In the genomic region with DNA sequence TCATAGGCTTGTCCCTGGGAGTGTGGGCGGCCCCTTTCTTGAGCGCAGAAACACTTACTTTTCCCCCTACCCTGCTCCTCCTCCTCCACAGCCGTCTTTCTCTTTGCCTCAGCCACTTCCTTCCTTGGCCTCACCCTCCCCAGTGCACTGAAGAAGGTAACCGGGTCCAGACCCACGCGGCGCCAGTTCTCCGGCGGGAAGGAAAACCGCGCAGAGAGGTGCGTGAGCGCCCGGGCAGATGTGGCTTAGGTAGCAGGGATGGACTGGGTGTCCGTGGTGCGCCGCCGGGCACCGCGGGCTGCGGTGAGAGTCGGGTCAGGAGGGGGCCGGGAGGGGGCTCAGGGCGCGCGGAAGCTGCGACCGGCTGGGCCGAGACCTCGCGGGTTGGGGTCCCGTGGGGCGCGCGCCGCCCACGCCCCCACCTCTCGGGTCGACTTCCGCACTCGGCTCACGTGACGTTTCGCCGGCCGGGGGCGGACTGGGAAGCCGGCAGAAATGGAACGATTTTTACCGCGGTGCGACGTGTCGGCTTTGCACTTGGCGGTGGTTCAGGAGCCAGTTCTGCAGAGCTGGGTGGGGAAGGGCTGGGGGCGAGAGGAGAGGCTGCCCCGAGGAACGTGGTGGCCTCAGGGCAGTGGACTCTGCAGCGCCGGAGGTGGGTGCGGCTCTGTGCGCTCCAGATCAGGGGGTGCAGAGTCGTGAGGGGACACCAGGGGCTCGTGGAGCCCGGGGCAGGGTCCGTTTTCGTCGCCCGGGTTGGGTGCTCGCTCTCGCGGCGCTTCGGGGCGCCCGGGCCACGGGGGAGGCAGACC, we compare ENCODE assay signal across 8 cellular contexts. TPM values are rescaled to one million over a fixed set of nuclear protein-coding genes. Genes with fewer than 3 reads are reported as not detected.
A peak's percentile ranks its signal among the peaks of the same experiment; 100 is the strongest.
DNase-seq lines count a peak whose midpoint lies in the region; ATAC-seq, FAIRE-seq and TF ChIP-seq lines count a peak whose summit lies in the region.

Gene ABRACL (plus strand): TSS at position 88 of the 812 bp plus-strand sequence. CDS start 5,416 bp downstream, outside the sequence.

- peak within 1 kb of the TSS; percentile 86 for H3K9ac ChIP-seq in NT2/D1 (ENCODE audit: insufficient read length, low read depth)
- peak within 1 kb of the TSS; percentile 87 for H3K9ac ChIP-seq in endothelial cell of umbilical vein (replicated peaks; ENCODE audit: extremely low read depth, insufficient read depth, low read length)

- dilution Hi-C loops in endothelial cell of umbilical vein (cut with MboI; ENCODE audit: extremely low pct_ligation_motif_present, low sequenced_read_pairs), result no loop called here

- POLR2A ChIA-PET in endothelial cell of umbilical vein (lab: Charles Lee), result interaction anchor here (1.5 kb wide), 1 partner anchor 58 kb away, joined by 5 read pairs; no protein-coding TSS in a partner anchor

- H3K9me1 ChIP-seq in endothelial cell of umbilical vein (replicated peaks; ENCODE audit: control insufficient read depth, extremely low read depth, insufficient read depth, low read length), result no peaks in the 10 kb centered on the region

- DNase-seq in C1 segment of cervical spinal cord (lab: John Stamatoyannopoulos, UW), result peak in 8 of 14 donors; percentile 35 to 53 (median 42)
- DNase-seq in NT2/D1 (ENCODE audit: low read depth, low spot score), result no peak
- peak; percentile 41 for DNase-seq in activated CD8-positive, alpha-beta memory T cell treated with anti-CD3 and anti-CD28 coated beads, Interleukin-2, amount 50 U/mL, for 1 hour (ENCODE audit: extremely low read depth)
- DNase-seq in endothelial cell of umbilical vein (ENCODE audit: low read depth, low spot score), result peak; percentile 70
- DNase-seq in stimulated activated CD8-positive, alpha-beta memory T cell treated with anti-CD3 and anti-CD28 coated beads, Interleukin-2, amount 100 ng/mL, for 48 hours (ENCODE audit: low read depth in 2 of 2), result peak; percentile 69 to 76

- H3K4me1 ChIP-seq in NT2/D1 (ENCODE audit: insufficient read depth, insufficient read length) (no peaks in the 10 kb centered on the region), endothelial cell of umbilical vein (ENCODE audit: control insufficient read depth, extremely low read depth, insufficient read depth, low read length) (peaks cover 19% of the 10 kb centered on the region), mononuclear cell (ENCODE audit: insufficient read depth, low read length) (peaks cover 41% of the 10 kb centered on the region)

- BruUV-seq in endothelial cell of umbilical vein (replicated peaks; lab: Mats Ljungman, UMichigan), result no TSS peak

- H3K27ac ChIP-seq in endothelial cell of umbilical vein (ENCODE audit: insufficient read depth, low read depth, low read length), result peak within 1 kb of the TSS; percentile 81

- intact Hi-C loops in endothelial cell of umbilical vein (cut with micrococcal nuclease), result loop anchor here (1.0 to 2.0 kb wide), 4 partner anchors 41 to 336 kb away; partner anchors contain the start of genes HECA and REPS1

- TF ChIP-seq CTCF in endothelial cell of umbilical vein (IDR thresholded peaks at IDR 0.05; ENCODE audit: extremely low read depth in 1 of 2, insufficient read depth in 1 of 2, low read depth in 1 of 2, low read length in 2 of 2), result no peak

- H3K4me3 ChIP-seq in NT2/D1 (ENCODE audit: insufficient read length, low read depth), result peak within 1 kb of the TSS; percentile 89
- H3K4me3 ChIP-seq in endothelial cell of umbilical vein (replicated peaks in 1 of 3; ENCODE audit: insufficient read depth in 1 of 3, low read depth in 1 of 3, low read length in 3 of 3), result peak within 1 kb of the TSS; percentile 74 to 94 (median 77)
- peak within 1 kb of the TSS; percentile 92 for H3K4me3 ChIP-seq in mononuclear cell (ENCODE audit: low read length)

- H3K9me3 ChIP-seq in NT2/D1 (ENCODE audit: insufficient read depth, low read length) (no peaks in the 10 kb centered on the region), endothelial cell of umbilical vein (replicated peaks; ENCODE audit: control insufficient read depth, insufficient read depth, low read length) (no peaks in the 10 kb centered on the region), mononuclear cell (ENCODE audit: low read depth, low read length) (no peaks in the 10 kb centered on the region)

- peaks cover 50% of the 10 kb centered on the region for H3K79me2 ChIP-seq in endothelial cell of umbilical vein (ENCODE audit: control insufficient read depth, insufficient read depth, low read length)

- ATAC-seq in GM19324 (IDR thresholded peaks at IDR 0.05; ENCODE audit: low FRiP score, unreplicated experiment) (peak; percentile 74), HG03469 (IDR thresholded peaks at IDR 0.05; ENCODE audit: unreplicated experiment) (peak; percentile 19)

- no peaks in the 10 kb centered on the region for H3K27me3 ChIP-seq in NT2/D1 (ENCODE audit: insufficient read depth, insufficient read length)
- no peaks in the 10 kb centered on the region for H3K27me3 ChIP-seq in endothelial cell of umbilical vein (ENCODE audit: control insufficient read depth in 2 of 2, insufficient read depth in 2 of 2, low read length in 2 of 2)
- H3K27me3 ChIP-seq in mononuclear cell (ENCODE audit: insufficient read depth, low read length), result no peaks in the 10 kb centered on the region

- peaks cover 6% of the 10 kb centered on the region for H3K36me3 ChIP-seq in NT2/D1 (ENCODE audit: insufficient read depth, insufficient read length, low read length)
- peaks cover 0 to 3% of the 10 kb centered on the region in 2 experiments for H3K36me3 ChIP-seq in endothelial cell of umbilical vein (ENCODE audit: control insufficient read depth in 2 of 2, extremely low read depth in 1 of 2, insufficient read depth in 2 of 2, low read length in 2 of 2)

- H3K4me2 ChIP-seq in endothelial cell of umbilical vein (ENCODE audit: insufficient read depth, low read length), result peak within 1 kb of the TSS; percentile 93

- peak within 1 kb of the TSS; percentile 90 for H2AFZ ChIP-seq in endothelial cell of umbilical vein (ENCODE audit: low read depth, low read length)

- CTCF ChIA-PET in endothelial cell of umbilical vein (lab: Charles Lee), result interaction anchor here (0.5 to 1.4 kb wide), 4 partner anchors 9 to 356 kb away, joined by 3 read pairs; no protein-coding TSS in a partner anchor

- peak; percentile 87 for FAIRE-seq in endothelial cell of umbilical vein (lab: Jason Lieb, UNC)

- H4K20me1 ChIP-seq in endothelial cell of umbilical vein (replicated peaks; ENCODE audit: control insufficient read depth, extremely low read depth, insufficient read depth, low read length), result no peaks in the 10 kb centered on the region

- peak; percentile 16 for TF ChIP-seq POLR2A in endothelial cell of umbilical vein (IDR thresholded peaks at IDR 0.05; ENCODE audit: low read depth, low read length)

TF ChIP-seq in endothelial cell of umbilical vein, 7 proteins besides CTCF, POLR2A, EP300 and RAD21:
- TF ChIP-seq, protein P1, sequence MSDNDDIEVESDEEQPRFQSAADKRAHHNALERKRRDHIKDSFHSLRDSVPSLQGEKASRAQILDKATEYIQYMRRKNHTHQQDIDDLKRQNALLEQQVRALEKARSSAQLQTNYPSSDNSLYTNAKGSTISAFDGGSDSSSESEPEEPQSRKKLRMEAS (IDR thresholded peaks at IDR 0.05; ENCODE audit: insufficient read depth, insufficient read length), result no peak
- no peak for TF ChIP-seq POLR2AphosphoS5 (IDR thresholded peaks at IDR 0.05; ENCODE audit: insufficient read depth, low read depth, low read length)
- TF ChIP-seq JUN (IDR thresholded peaks at IDR 0.05; ENCODE audit: borderline replicate concordance, insufficient read depth, insufficient read length, low read depth), result no peak
- no peak for TF ChIP-seq EZH2 (IDR thresholded peaks at IDR 0.05; ENCODE audit: borderline replicate concordance, low read depth, low read length, severe bottlenecking)
- TF ChIP-seq GATA2 (IDR thresholded peaks at IDR 0.05; ENCODE audit: insufficient read depth, insufficient read length, low read depth, low read length), result no peak
- no peak for TF ChIP-seq MYC (IDR thresholded peaks at IDR 0.05; ENCODE audit: low read depth, low read length)
- no peak for TF ChIP-seq FOS (IDR thresholded peaks at IDR 0.05; ENCODE audit: borderline replicate concordance, insufficient read depth, low read length)

RNA-seq across cellular contexts. Expression of gene ABRACL, which starts in this region (rescaled TPM):
- total RNA-seq in endothelial cell of umbilical vein (87.4 and 104 TPM in 2 replicates), mononuclear cell (43.7 TPM)
- 36.0 and 54.4 TPM in 2 replicates for polyA plus RNA-seq in endothelial cell of umbilical vein
- 78.8 and 101 TPM in 2 replicates for polyA plus RNA-seq in endothelial cell of umbilical vein (2011; cell fraction: cytosol; rRNA removed)
- polyA plus RNA-seq in endothelial cell of umbilical vein (2011; cell fraction: nucleus; rRNA removed), result 32.1 and 33.7 TPM in 2 replicates
- polyA plus RNA-seq in endothelial cell of umbilical vein (2012), result 78.2 and 144 TPM in 2 replicates
- polyA minus RNA-seq in endothelial cell of umbilical vein, result 15.5 and 18.3 TPM in 2 replicates
- polyA minus RNA-seq in endothelial cell of umbilical vein (2011; cell fraction: cytosol; rRNA and poly(A)+ RNA removed), result 3.7 TPM
- 6.3 and 9.8 TPM in 2 replicates for polyA minus RNA-seq in endothelial cell of umbilical vein (2011; cell fraction: nucleus; rRNA and poly(A)+ RNA removed)
